Comparison of ENCODE assay signal across 1 cellular context in the genomic region with DNA sequence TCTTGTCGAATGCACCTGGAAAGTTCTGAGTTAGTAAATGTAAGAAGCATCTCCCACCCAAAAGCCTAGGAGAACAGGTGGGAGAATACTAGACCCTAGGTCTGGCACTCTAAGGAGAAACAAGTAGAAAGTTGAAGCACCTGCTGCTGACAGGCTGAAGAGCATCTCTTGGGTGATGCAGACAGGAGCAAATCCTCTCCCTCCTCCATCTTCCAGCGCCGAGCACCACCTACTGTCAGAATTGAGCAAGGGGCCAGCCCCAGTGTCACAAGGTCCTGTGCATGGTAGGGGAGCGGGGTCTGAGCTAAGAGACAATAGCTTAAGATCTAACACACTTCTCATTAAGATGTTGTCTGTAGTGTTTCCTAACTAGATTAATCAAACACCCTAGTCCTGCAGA.
TF ChIP-seq lines count a peak whose summit lies in the region.

No MANE protein-coding gene starts in this region.

TF ChIP-seq in A549, 52 proteins besides CTCF, POLR2A, EP300 and RAD21 (continued from another document):
- TF ChIP-seq, protein P1, sequence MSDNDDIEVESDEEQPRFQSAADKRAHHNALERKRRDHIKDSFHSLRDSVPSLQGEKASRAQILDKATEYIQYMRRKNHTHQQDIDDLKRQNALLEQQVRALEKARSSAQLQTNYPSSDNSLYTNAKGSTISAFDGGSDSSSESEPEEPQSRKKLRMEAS (IDR thresholded peaks at IDR 0.05) = no peak
- no peak for TF ChIP-seq NFE2L2 (conservative IDR thresholded peaks at IDR 0.05; ENCODE audit: low read length)
- TF ChIP-seq NR3C1 (IDR thresholded peaks at IDR 0.05) = no peak
- TF ChIP-seq ESRRA (IDR thresholded peaks at IDR 0.05; ENCODE audit: borderline replicate concordance, low read length) = no peak
- TF ChIP-seq EHMT2 (IDR thresholded peaks at IDR 0.05; ENCODE audit: low read depth) = no peak
- no peak for TF ChIP-seq MAFK (IDR thresholded peaks at IDR 0.05; ENCODE audit: partially characterized antibody)
- TF ChIP-seq, protein P2, sequence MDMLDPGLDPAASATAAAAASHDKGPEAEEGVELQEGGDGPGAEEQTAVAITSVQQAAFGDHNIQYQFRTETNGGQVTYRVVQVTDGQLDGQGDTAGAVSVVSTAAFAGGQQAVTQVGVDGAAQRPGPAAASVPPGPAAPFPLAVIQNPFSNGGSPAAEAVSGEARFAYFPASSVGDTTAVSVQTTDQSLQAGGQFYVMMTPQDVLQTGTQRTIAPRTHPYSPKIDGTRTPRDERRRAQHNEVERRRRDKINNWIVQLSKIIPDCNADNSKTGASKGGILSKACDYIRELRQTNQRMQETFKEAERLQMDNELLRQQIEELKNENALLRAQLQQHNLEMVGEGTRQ (IDR thresholded peaks at IDR 0.05) = no peak
- TF ChIP-seq CBX2 (IDR thresholded peaks at IDR 0.05; ENCODE audit: borderline replicate concordance, low read depth) = no peak
- no peak for TF ChIP-seq RFX5 (IDR thresholded peaks at IDR 0.05)
- no peak for TF ChIP-seq RCOR1 (IDR thresholded peaks at IDR 0.05; ENCODE audit: low read depth, low read length)
